In genomic region chr12:132653567-132654290, GRCh38 we compare ENCODE assay signal across 22 cellular contexts. TPM values are rescaled to one million over a fixed set of nuclear protein-coding genes. Genes with fewer than 3 reads are reported as not detected.
"Had no signal": no experiment of that assay in that cellular context is flagged by ENCODE, and none has a peak within 500 bp of the region (broad histone marks: within the 10 kb centered on the region; RNA-seq: fewer than 3 reads in every experiment).

No MANE protein-coding gene starts in this region.

- H3K9ac ChIP-seq: neural progenitor cell, SK-N-SH had no signal

- H3K27me3 Mint-ChIP-seq: activated naive CD8-positive, alpha-beta T cell treated with anti-CD3 and anti-CD28 coated beads, Interleukin-2, amount 50 U/mL, for 24 hours; naive B cell; stimulated activated memory B cell treated with anti-CD40 and anti-IgM and Interleukin-4, amounts not matched to agents 10 μg/mL and 1 μg/mL and 100 μg/mL, for 72 hours; T-cell had no signal

- H3K27ac Mint-ChIP-seq: activated naive CD8-positive, alpha-beta T cell treated with anti-CD3 and anti-CD28 coated beads, Interleukin-2, amount 50 U/mL, for 24 hours; neural progenitor cell; stimulated activated memory B cell treated with anti-CD40 and anti-IgM and Interleukin-4, amounts not matched to agents 10 μg/mL and 1 μg/mL and 100 μg/mL, for 72 hours; T-cell had no signal

- H3K9me3 ChIP-seq: esophagus muscularis mucosa, gastroesophageal sphincter, pancreas, SK-N-SH, tibial artery, uterus had no signal

- H3K4me3 ChIP-seq: esophagus muscularis mucosa, gastroesophageal sphincter, hepatocyte, neural progenitor cell, pancreas, tibial artery, uterus had no signal

- H3K36me3 ChIP-seq: uterus had no signal

- H3K27ac ChIP-seq: esophagus muscularis mucosa, gastroesophageal sphincter, hepatocyte, neural progenitor cell, pancreas, tibial artery, uterus had no signal

- H3K4me2 ChIP-seq: hepatocyte, neural progenitor cell, SK-N-SH had no signal

- H3K27me3 ChIP-seq: esophagus muscularis mucosa, gastroesophageal sphincter, hepatocyte, neural progenitor cell, pancreas, tibial artery, uterus had no signal

- H3K4me1 ChIP-seq: esophagus muscularis mucosa, gastroesophageal sphincter, neural progenitor cell, pancreas, tibial artery, uterus had no signal

- H3K9me3 Mint-ChIP-seq: activated naive CD8-positive, alpha-beta T cell treated with anti-CD3 and anti-CD28 coated beads, Interleukin-2, amount 50 U/mL, for 24 hours; naive B cell; neural progenitor cell; stimulated activated memory B cell treated with anti-CD40 and anti-IgM and Interleukin-4, amounts not matched to agents 10 μg/mL and 1 μg/mL and 100 μg/mL, for 72 hours; T-cell had no signal

- H3K4me1 Mint-ChIP-seq: activated naive CD8-positive, alpha-beta T cell treated with anti-CD3 and anti-CD28 coated beads, Interleukin-2, amount 50 U/mL, for 24 hours; naive B cell; neural progenitor cell; stimulated activated memory B cell treated with anti-CD40 and anti-IgM and Interleukin-4, amounts not matched to agents 10 μg/mL and 1 μg/mL and 100 μg/mL, for 72 hours had no signal

- DNase-seq: activated CD4-positive, alpha-beta T cell treated with anti-CD3 and anti-CD28 coated beads for 1 hour; activated CD4-positive, alpha-beta T cell treated with anti-CD3 and anti-CD28 coated beads, Interleukin-2, amount 50 U/mL, for 4 hours; activated CD8-positive, alpha-beta memory T cell treated with anti-CD3 and anti-CD28 coated beads, Interleukin-2, amount 50 U/mL, for 48 hours; activated naive CD4-positive, alpha-beta T cell; activated naive CD8-positive, alpha-beta T cell treated with anti-CD3 and anti-CD28 coated beads, Interleukin-2, amount 50 U/mL, for 24 hours; mammary epithelial cell; naive B cell; pancreas; SK-N-SH; stimulated activated CD4-positive, alpha-beta T cell treated with anti-CD3 and anti-CD28 coated beads, Interleukin-12 subunit alpha, Interleukin-12 subunit beta, amount 100 ng/mL, for 4 hours; T-cell; T1000; uterus had no signal

- ATAC-seq: activated naive CD8-positive, alpha-beta T cell treated with anti-CD3 and anti-CD28 coated beads, Interleukin-2, amount 50 U/mL, for 24 hours; gastroesophageal sphincter; left lobe of liver; pancreas; stimulated activated memory B cell treated with anti-CD40 and anti-IgM and Interleukin-4, amounts not matched to agents 10 μg/mL and 1 μg/mL and 100 μg/mL, for 72 hours; T-cell had no signal

- H3K4me3 Mint-ChIP-seq: activated naive CD8-positive, alpha-beta T cell treated with anti-CD3 and anti-CD28 coated beads, Interleukin-2, amount 50 U/mL, for 24 hours; naive B cell; neural progenitor cell; stimulated activated memory B cell treated with anti-CD40 and anti-IgM and Interleukin-4, amounts not matched to agents 10 μg/mL and 1 μg/mL and 100 μg/mL, for 72 hours; T-cell had no signal

- H3K79me2 ChIP-seq: hepatocyte had no signal

- H2AFZ ChIP-seq: hepatocyte, neural progenitor cell had no signal

RNA-seq across cellular contexts. Expression of gene P2RX2, which starts 35.2 kb away (rescaled TPM):
- total RNA-seq: cardiac septum, hepatocyte, left lobe of liver, mammary epithelial cell, T-cell, uterus had no signal

RNA-seq across cellular contexts. Expression of gene LRCOL1, which starts 43.3 kb away (rescaled TPM):
- total RNA-seq: cardiac septum, esophagus muscularis mucosa, gastroesophageal sphincter, hepatocyte, mammary epithelial cell, mononuclear cell, pancreas, T-cell had no signal
